19 cellular contexts compared by ENCODE assay signal in the genomic region with DNA sequence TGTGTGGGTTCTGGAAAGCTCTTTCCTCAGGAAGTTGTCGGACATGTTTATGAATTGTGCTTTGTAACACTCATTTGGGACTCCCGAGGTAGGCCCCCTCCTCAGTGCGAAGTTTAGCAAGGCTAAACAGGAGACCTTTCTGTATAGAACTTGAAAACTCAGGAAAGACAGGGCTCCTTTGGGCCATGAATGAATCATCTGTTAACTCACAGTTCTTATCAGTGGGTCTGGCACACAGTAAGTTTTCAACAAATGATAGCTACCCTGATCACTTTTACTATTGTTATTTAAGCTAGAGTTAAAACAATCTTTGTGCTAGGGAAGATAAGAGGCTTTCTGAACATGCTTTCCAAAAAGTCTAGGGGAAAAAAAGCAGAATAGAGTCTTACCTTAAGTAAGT.
"Had no signal": no experiment of that assay in that cellular context is flagged by ENCODE, and none has a peak within 500 bp of the region (broad histone marks: within the 10 kb centered on the region; RNA-seq: fewer than 3 reads in every experiment).

No MANE protein-coding gene starts in this region.

- H3K27ac ChIP-seq: colonic mucosa, gastroesophageal sphincter, left ventricle myocardium inferior, lower lobe of right lung, right atrium auricular region, suprapubic skin, thyroid gland had no signal

- H3K27me3 ChIP-seq: colonic mucosa, gastroesophageal sphincter, right atrium auricular region, suprapubic skin, thyroid gland had no signal

- H3K9me3 ChIP-seq: colonic mucosa, gastroesophageal sphincter, left ventricle myocardium inferior, lower lobe of right lung, right atrium auricular region, suprapubic skin, thyroid gland had no signal

- H3K36me3 ChIP-seq: colonic mucosa, gastroesophageal sphincter, left ventricle myocardium inferior, lower lobe of right lung, right atrium auricular region, suprapubic skin, thyroid gland had no signal

- ATAC-seq: esophagus mucosa, gastroesophageal sphincter, left cardiac atrium, lower lobe of right lung had no signal

- H3K4me1 ChIP-seq: colonic mucosa, left ventricle myocardium inferior, lower lobe of right lung, right atrium auricular region, suprapubic skin, thyroid gland had no signal

- DNase-seq: cerebellar nuclear complex; colonic mucosa; dermis blood vessel endothelial cell; effector CD4-positive, alpha-beta T cell; immature natural killer cell; kidney; left cardiac atrium; left ventricle myocardium inferior; lower lobe of right lung; naive B cell; nephron progenitor cell; small intestine; stimulated activated CD4-positive, alpha-beta T cell treated with anti-CD3 and anti-CD28 coated beads, Interleukin-2, amount 100 ng/mL, for 48 hours; stimulated activated naive CD4-positive, alpha-beta T cell treated with Interleukin-2 at 50 U/mL for 16 hours; thyroid gland had no signal

- H3K4me3 ChIP-seq: colonic mucosa, gastroesophageal sphincter, left ventricle myocardium inferior, lower lobe of right lung, right atrium auricular region, suprapubic skin, thyroid gland had no signal
